ENCODE assay signal across 13 cellular contexts in genomic region chr6:139325686-139326085, GRCh38. TPM values are rescaled to one million over a fixed set of nuclear protein-coding genes. Genes with fewer than 3 reads are reported as not detected.
A peak's percentile ranks its signal among the peaks of the same experiment; 100 is the strongest.
DNase-seq lines count a peak whose midpoint lies in the region; ATAC-seq and TF ChIP-seq lines count a peak whose summit lies in the region.
"Had no signal": no experiment of that assay in that cellular context is flagged by ENCODE, and none has a peak within 500 bp of the region (broad histone marks: within the 10 kb centered on the region; RNA-seq: fewer than 3 reads in every experiment).

No MANE protein-coding gene starts in this region.

- H3K27me3 Mint-ChIP-seq in activated CD4-positive, alpha-beta T cell treated with anti-CD3 and anti-CD28 coated beads, Interleukin-2, amount 10 ng/mL, durations not matched to agents 24 days and 14 days: no peaks in the 10 kb centered on the region
- H3K27me3 Mint-ChIP-seq in stimulated activated memory B cell treated with anti-CD40 and anti-IgM and Interleukin-4, amounts not matched to agents 10 μg/mL and 1 μg/mL and 100 μg/mL, for 72 hours: no peaks in the 10 kb centered on the region
- H3K27me3 Mint-ChIP-seq: activated naive CD4-positive, alpha-beta T cell treated with anti-CD3 and anti-CD28 coated beads, Interleukin-2, amount 10 ng/mL, durations not matched to agents 7 days and 5 days had no signal

- peak overlapping the region; percentile 74 for H3K27ac Mint-ChIP-seq in activated CD4-positive, alpha-beta T cell treated with anti-CD3 and anti-CD28 coated beads, Interleukin-2, amount 10 ng/mL, durations not matched to agents 24 days and 14 days
- peak overlapping the region; percentile 6 for H3K27ac Mint-ChIP-seq in stimulated activated memory B cell treated with anti-CD40 and anti-IgM and Interleukin-4, amounts not matched to agents 10 μg/mL and 1 μg/mL and 100 μg/mL, for 72 hours

- H3K4me3 Mint-ChIP-seq in activated CD4-positive, alpha-beta T cell treated with anti-CD3 and anti-CD28 coated beads, Interleukin-2, amount 10 ng/mL, durations not matched to agents 24 days and 14 days: no peak overlapping the region
- H3K4me3 Mint-ChIP-seq in stimulated activated memory B cell treated with anti-CD40 and anti-IgM and Interleukin-4, amounts not matched to agents 10 μg/mL and 1 μg/mL and 100 μg/mL, for 72 hours: peak overlapping the region; percentile 20
- H3K4me3 Mint-ChIP-seq: activated naive CD4-positive, alpha-beta T cell treated with anti-CD3 and anti-CD28 coated beads, Interleukin-2, amount 10 ng/mL, durations not matched to agents 7 days and 5 days had no signal

- ATAC-seq in stimulated activated memory B cell treated with anti-CD40 and anti-IgM and Interleukin-4, amounts not matched to agents 10 μg/mL and 1 μg/mL and 100 μg/mL, for 72 hours: no peak
- ATAC-seq in HG03175 (IDR thresholded peaks at IDR 0.05; ENCODE audit: unreplicated experiment) (no peak), HG03135 (IDR thresholded peaks at IDR 0.05; ENCODE audit: unreplicated experiment) (no peak)

- TF ChIP-seq POLR2A in NB4 (IDR thresholded peaks at IDR 0.05; ENCODE audit: extremely low read depth, insufficient read length): no peak

- H3K36me3 Mint-ChIP-seq in activated CD4-positive, alpha-beta T cell treated with anti-CD3 and anti-CD28 coated beads, Interleukin-2, amount 10 ng/mL, durations not matched to agents 24 days and 14 days (ENCODE audit: low read depth): peaks cover 10% of the 10 kb centered on the region
- H3K36me3 Mint-ChIP-seq in stimulated activated memory B cell treated with anti-CD40 and anti-IgM and Interleukin-4, amounts not matched to agents 10 μg/mL and 1 μg/mL and 100 μg/mL, for 72 hours: no peaks in the 10 kb centered on the region

- no peak for DNase-seq in activated CD4-positive, alpha-beta T cell treated with anti-CD3 and anti-CD28 coated beads, Interleukin-2, amount 10 ng/mL, durations not matched to agents 24 days and 14 days
- DNase-seq in activated CD4-positive, alpha-beta T cell treated with anti-CD3 and anti-CD28 coated beads, Interleukin-2, amount 50 U/mL, for 1 hour: no peak
- DNase-seq in NB4 (ENCODE audit: low read depth): peak; percentile 52
- peak; percentile 32 for DNase-seq in dermis blood vessel endothelial cell
- DNase-seq in MV-4-11 (lab: John Stamatoyannopoulos, UW): no peak
- DNase-seq: activated naive CD4-positive, alpha-beta T cell treated with anti-CD3 and anti-CD28 coated beads, Interleukin-2, amount 10 ng/mL, durations not matched to agents 7 days and 5 days; NCI-H524; SK-N-SH; stimulated activated CD4-positive, alpha-beta T cell treated with anti-CD3 and anti-CD28 coated beads, Interleukin-12 subunit alpha, Interleukin-12 subunit beta, amount 100 ng/mL, for 4 hours had no signal

- no peak for TF ChIP-seq CTCF in NB4 (IDR thresholded peaks at IDR 0.05; ENCODE audit: low read depth, low read length)

- intact Hi-C loops in activated CD4-positive, alpha-beta T cell treated with anti-CD3 and anti-CD28 coated beads, Interleukin-2, amount 10 ng/mL, durations not matched to agents 24 days and 14 days (cut with micrococcal nuclease): no loop called here

- H3K9me3 Mint-ChIP-seq in activated CD4-positive, alpha-beta T cell treated with anti-CD3 and anti-CD28 coated beads, Interleukin-2, amount 10 ng/mL, durations not matched to agents 24 days and 14 days: peaks cover 19% of the 10 kb centered on the region
- no peaks in the 10 kb centered on the region for H3K9me3 Mint-ChIP-seq in stimulated activated memory B cell treated with anti-CD40 and anti-IgM and Interleukin-4, amounts not matched to agents 10 μg/mL and 1 μg/mL and 100 μg/mL, for 72 hours

- H3K4me1 Mint-ChIP-seq in activated CD4-positive, alpha-beta T cell treated with anti-CD3 and anti-CD28 coated beads, Interleukin-2, amount 10 ng/mL, durations not matched to agents 24 days and 14 days: peaks cover 20% of the 10 kb centered on the region
- peaks cover 50% of the 10 kb centered on the region for H3K4me1 Mint-ChIP-seq in stimulated activated memory B cell treated with anti-CD40 and anti-IgM and Interleukin-4, amounts not matched to agents 10 μg/mL and 1 μg/mL and 100 μg/mL, for 72 hours

- no peak overlapping the region for H3K4me3 ChIP-seq in NB4 (ENCODE audit: low read depth, low read length)
- H3K4me3 ChIP-seq: vagina had no signal

RNA-seq across cellular contexts. Expression of gene TXLNB, which starts 33.9 kb away (rescaled TPM):
- total RNA-seq in activated CD4-positive, alpha-beta T cell treated with anti-CD3 and anti-CD28 coated beads, Interleukin-2, amount 10 ng/mL, durations not matched to agents 24 days and 14 days: 0.09 TPM in 1 of 2 replicates, not detected in the other
- 0.68 and 0.74 TPM in 2 replicates for total RNA-seq in dermis blood vessel endothelial cell

RNA-seq across cellular contexts. Expression of gene CITED2, which starts 48.8 kb away (rescaled TPM):
- total RNA-seq in activated CD4-positive, alpha-beta T cell treated with anti-CD3 and anti-CD28 coated beads, Interleukin-2, amount 10 ng/mL, durations not matched to agents 24 days and 14 days: 49.0 and 56.0 TPM in 2 replicates
- 28.8 and 50.0 TPM in 2 replicates for total RNA-seq in dermis blood vessel endothelial cell

Comparison
In these comparisons a context has a peak if more than half of its experiments do, and no peak if none do; other contexts are left out.
1. DNase-seq: peak in NB4 (single experiment) and dermis blood vessel endothelial cell (single experiment); none in activated CD4-positive, alpha-beta T cell treated with anti-CD3 and anti-CD28 coated beads, Interleukin-2, amount 10 ng/mL, durations not matched to agents 24 days and 14 days (single experiment), activated CD4-positive, alpha-beta T cell treated with anti-CD3 and anti-CD28 coated beads, Interleukin-2, amount 50 U/mL, for 1 hour (single experiment) and MV-4-11 (single experiment).